Comparison of ENCODE assay signal across 9 cellular contexts in the genomic region with DNA sequence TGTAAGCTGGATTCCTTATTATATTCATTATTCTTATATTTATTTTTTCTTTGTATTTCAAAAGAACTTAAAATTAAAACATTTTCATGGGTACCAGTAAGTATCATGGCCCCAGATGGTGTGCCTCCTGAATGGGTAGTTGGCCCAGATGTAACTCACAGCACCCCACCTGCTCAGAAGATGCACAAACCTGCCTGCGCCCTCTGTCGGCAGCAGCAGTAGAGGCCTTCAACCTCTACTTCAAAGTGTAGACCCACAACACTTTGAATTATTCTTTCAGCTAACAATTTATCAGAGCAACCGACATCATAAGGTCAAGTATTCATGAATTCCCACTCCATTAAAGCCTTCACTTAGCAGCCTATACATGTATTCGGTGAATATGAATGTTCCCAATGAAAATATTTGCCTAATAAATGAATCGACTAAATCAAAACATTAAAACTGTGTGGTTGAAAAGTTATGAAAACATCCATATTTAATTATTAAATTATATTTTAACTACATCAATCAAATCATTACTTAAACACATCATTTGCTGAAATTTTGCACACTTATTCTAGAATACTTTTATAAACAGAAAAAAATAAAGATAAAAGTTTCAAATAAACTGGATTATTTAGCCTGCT. TPM values are rescaled to one million over a fixed set of nuclear protein-coding genes. Genes with fewer than 3 reads are reported as not detected.
A peak's percentile ranks its signal among the peaks of the same experiment; 100 is the strongest.
DNase-seq lines count a peak whose midpoint lies in the region; TF ChIP-seq lines count a peak whose summit lies in the region.
"Had no signal": no experiment of that assay in that cellular context is flagged by ENCODE, and none has a peak within 500 bp of the region (broad histone marks: within the 10 kb centered on the region; RNA-seq: fewer than 3 reads in every experiment).

No MANE protein-coding gene starts in this region.

- H3K9ac ChIP-seq in NT2/D1 (ENCODE audit: insufficient read length, low read depth) (no peak overlapping the region), neural cell (ENCODE audit: low read length) (no peak overlapping the region)
- H3K9ac ChIP-seq: BLaER1 treated with 17β-estradiol and CSF1 and Interleukin-3, amounts not matched to agents 10 nM and 100 nM had no signal

- no peaks in the 10 kb centered on the region for H3K4me1 ChIP-seq in NT2/D1 (ENCODE audit: insufficient read depth, insufficient read length)

- TF ChIP-seq CTCF in epithelial cell of proximal tubule (conservative IDR thresholded peaks at IDR 0.05; ENCODE audit: low read depth, low read length) = peak; percentile 99
- TF ChIP-seq CTCF in neural cell (IDR thresholded peaks at IDR 0.05; ENCODE audit: poor library complexity, severe bottlenecking) = peak; percentile 78

- peak; percentile 48 for DNase-seq in NK-92 treated with Interleukin-12 subunit alpha and Interleukin-12 subunit beta, amount 100 ng/mL, for 24 hours (lab: John Stamatoyannopoulos, UW)
- DNase-seq in NK-92 (lab: John Stamatoyannopoulos, UW; ENCODE audit: unreplicated experiment) (no peak), HT-29 (ENCODE audit: low spot score) (peak; percentile 83), NT2/D1 (ENCODE audit: low read depth, low spot score) (peak; percentile 75), epithelial cell of proximal tubule (ENCODE audit: low read depth) (peak; percentile 9), superior temporal gyrus (ENCODE audit: extremely low spot score) (peak; percentile 31)
- peak; percentile 38 for DNase-seq in activated CD8-positive, alpha-beta memory T cell treated with anti-CD3 and anti-CD28 coated beads, Interleukin-2, amount 50 U/mL, for 1 hour (ENCODE audit: extremely low read depth)

- no peak overlapping the region for H3K27ac ChIP-seq in neural cell (ENCODE audit: low read length)
- H3K27ac ChIP-seq: BLaER1 treated with 17β-estradiol and CSF1 and Interleukin-3, amounts not matched to agents 10 nM and 100 nM had no signal

- H3K27me3 ChIP-seq in NT2/D1 (ENCODE audit: insufficient read depth, insufficient read length) (no peaks in the 10 kb centered on the region), neural cell (ENCODE audit: insufficient read depth, low read depth, low read length) (no peaks in the 10 kb centered on the region)
- H3K27me3 ChIP-seq: BLaER1 treated with 17β-estradiol and CSF1 and Interleukin-3, amounts not matched to agents 10 nM and 100 nM had no signal

- H3K4me3 ChIP-seq in NT2/D1 (ENCODE audit: insufficient read length, low read depth) (no peak overlapping the region), epithelial cell of proximal tubule (ENCODE audit: low read depth, low read length) (no peak overlapping the region), neural cell (ENCODE audit: low read length) (no peak overlapping the region)
- H3K4me3 ChIP-seq: BLaER1 treated with 17β-estradiol and CSF1 and Interleukin-3, amounts not matched to agents 10 nM and 100 nM had no signal

- H3K9me3 ChIP-seq in NT2/D1 (ENCODE audit: insufficient read depth, low read length) = no peaks in the 10 kb centered on the region
- no peaks in the 10 kb centered on the region for H3K9me3 ChIP-seq in neural cell (ENCODE audit: low read length)
- H3K9me3 ChIP-seq: BLaER1 treated with 17β-estradiol and CSF1 and Interleukin-3, amounts not matched to agents 10 nM and 100 nM had no signal

- no peak for TF ChIP-seq EP300 in neural cell (conservative IDR thresholded peaks at IDR 0.05; ENCODE audit: poor library complexity, severe bottlenecking)

- no peak overlapping the region for H3K4me2 ChIP-seq in neural cell (ENCODE audit: low read length)
- H3K4me2 ChIP-seq: BLaER1 treated with 17β-estradiol and CSF1 and Interleukin-3, amounts not matched to agents 10 nM and 100 nM had no signal

- no peaks in the 10 kb centered on the region for H3K36me3 ChIP-seq in NT2/D1 (ENCODE audit: insufficient read depth, insufficient read length, low read length)
- H3K36me3 ChIP-seq in neural cell (ENCODE audit: insufficient read depth, low read length) = no peaks in the 10 kb centered on the region
- H3K36me3 ChIP-seq: BLaER1 treated with 17β-estradiol and CSF1 and Interleukin-3, amounts not matched to agents 10 nM and 100 nM had no signal

- peak; percentile 65 for TF ChIP-seq RAD21 in neural cell (conservative IDR thresholded peaks at IDR 0.05)

- H2AFZ ChIP-seq in neural cell (ENCODE audit: low read depth, low read length) = no peak overlapping the region

- no peaks in the 10 kb centered on the region for H4K20me1 ChIP-seq in neural cell (ENCODE audit: insufficient read depth)
- H4K20me1 ChIP-seq: BLaER1 treated with 17β-estradiol and CSF1 and Interleukin-3, amounts not matched to agents 10 nM and 100 nM had no signal

- H3F3A ChIP-seq in neural cell (ENCODE audit: insufficient read depth, low read length, poor library complexity, severe bottlenecking) = no peaks in the 10 kb centered on the region

- no peaks in the 10 kb centered on the region for H3K79me2 ChIP-seq in neural cell (replicated peaks; ENCODE audit: insufficient read depth, low read length)

- no peaks in the 10 kb centered on the region for H3K9me2 ChIP-seq in neural cell (ENCODE audit: insufficient read depth, low read length)

TF ChIP-seq in neural cell, 6 proteins besides CTCF, POLR2A, EP300 and RAD21:
- TF ChIP-seq POLR2AphosphoS5 (IDR thresholded peaks at IDR 0.05) = no peak
- TF ChIP-seq EZH2 (IDR thresholded peaks at IDR 0.05; ENCODE audit: borderline replicate concordance, insufficient read depth, low read length, poor library complexity, severe bottlenecking) = no peak
- TF ChIP-seq MXI1 (conservative IDR thresholded peaks at IDR 0.05; ENCODE audit: poor library complexity, severe bottlenecking) = no peak
- TF ChIP-seq SMC3 (conservative IDR thresholded peaks at IDR 0.05; ENCODE audit: poor library complexity) = peak; percentile 81
- TF ChIP-seq TAF1 (IDR thresholded peaks at IDR 0.05; ENCODE audit: low read depth) = no peak
- TF ChIP-seq, protein P1, sequence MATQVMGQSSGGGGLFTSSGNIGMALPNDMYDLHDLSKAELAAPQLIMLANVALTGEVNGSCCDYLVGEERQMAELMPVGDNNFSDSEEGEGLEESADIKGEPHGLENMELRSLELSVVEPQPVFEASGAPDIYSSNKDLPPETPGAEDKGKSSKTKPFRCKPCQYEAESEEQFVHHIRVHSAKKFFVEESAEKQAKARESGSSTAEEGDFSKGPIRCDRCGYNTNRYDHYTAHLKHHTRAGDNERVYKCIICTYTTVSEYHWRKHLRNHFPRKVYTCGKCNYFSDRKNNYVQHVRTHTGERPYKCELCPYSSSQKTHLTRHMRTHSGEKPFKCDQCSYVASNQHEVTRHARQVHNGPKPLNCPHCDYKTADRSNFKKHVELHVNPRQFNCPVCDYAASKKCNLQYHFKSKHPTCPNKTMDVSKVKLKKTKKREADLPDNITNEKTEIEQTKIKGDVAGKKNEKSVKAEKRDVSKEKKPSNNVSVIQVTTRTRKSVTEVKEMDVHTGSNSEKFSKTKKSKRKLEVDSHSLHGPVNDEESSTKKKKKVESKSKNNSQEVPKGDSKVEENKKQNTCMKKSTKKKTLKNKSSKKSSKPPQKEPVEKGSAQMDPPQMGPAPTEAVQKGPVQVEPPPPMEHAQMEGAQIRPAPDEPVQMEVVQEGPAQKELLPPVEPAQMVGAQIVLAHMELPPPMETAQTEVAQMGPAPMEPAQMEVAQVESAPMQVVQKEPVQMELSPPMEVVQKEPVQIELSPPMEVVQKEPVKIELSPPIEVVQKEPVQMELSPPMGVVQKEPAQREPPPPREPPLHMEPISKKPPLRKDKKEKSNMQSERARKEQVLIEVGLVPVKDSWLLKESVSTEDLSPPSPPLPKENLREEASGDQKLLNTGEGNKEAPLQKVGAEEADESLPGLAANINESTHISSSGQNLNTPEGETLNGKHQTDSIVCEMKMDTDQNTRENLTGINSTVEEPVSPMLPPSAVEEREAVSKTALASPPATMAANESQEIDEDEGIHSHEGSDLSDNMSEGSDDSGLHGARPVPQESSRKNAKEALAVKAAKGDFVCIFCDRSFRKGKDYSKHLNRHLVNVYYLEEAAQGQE (IDR thresholded peaks at IDR 0.05; ENCODE audit: borderline replicate concordance) = no peak
TF ChIP-seq in neural cell: peak in this region for 1.

RNA-seq across cellular contexts. Expression of gene PIGM, which starts 25.4 kb away (rescaled TPM):
- 3.6 and 4.0 TPM in 2 replicates for total RNA-seq in HT-29 (2014; rRNA removed; shearing (Covaris generic))
- total RNA-seq in epithelial cell of proximal tubule = 2.2 and 2.5 TPM in 2 replicates
- 3.4 and 3.8 TPM in 2 replicates for polyA plus RNA-seq in neural cell
- 7.3 and 9.7 TPM in 2 replicates for polyA minus RNA-seq in neural cell

RNA-seq across cellular contexts. Expression of gene SLAMF9, which starts 52.4 kb away (rescaled TPM):
- not detected in 2 replicates for total RNA-seq in HT-29 (2014; rRNA removed; shearing (Covaris generic))
- total RNA-seq in epithelial cell of proximal tubule = not detected in 2 replicates
- polyA plus RNA-seq in neural cell = not detected in 2 replicates
- not detected in 2 replicates for polyA minus RNA-seq in neural cell
